1 cellular context compared by ENCODE assay signal in the genomic region with DNA sequence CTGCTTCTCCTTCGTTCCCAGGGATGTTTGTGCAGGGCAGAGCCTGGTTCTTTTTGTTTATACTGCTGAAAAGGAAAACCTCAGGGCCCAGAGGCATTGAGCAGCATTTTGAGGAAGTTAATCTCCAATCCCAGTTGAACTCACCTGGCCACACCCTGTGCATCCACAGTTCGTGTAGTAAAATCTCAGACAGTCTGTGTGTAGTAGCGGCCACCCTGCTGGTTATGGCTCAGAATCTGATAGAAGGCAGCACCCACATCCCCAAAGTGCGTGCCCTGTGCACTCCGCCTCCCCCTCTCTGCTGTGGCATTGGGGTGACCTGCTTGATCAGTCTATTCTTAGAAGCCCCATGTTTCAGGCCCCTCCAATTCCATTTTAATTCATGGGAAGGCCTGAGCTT.
TF ChIP-seq lines count a peak whose summit lies in the region.

No MANE protein-coding gene starts in this region.

TF ChIP-seq in K562, 482 proteins besides CTCF, POLR2A, EP300 and RAD21:
- TF ChIP-seq, protein P1, sequence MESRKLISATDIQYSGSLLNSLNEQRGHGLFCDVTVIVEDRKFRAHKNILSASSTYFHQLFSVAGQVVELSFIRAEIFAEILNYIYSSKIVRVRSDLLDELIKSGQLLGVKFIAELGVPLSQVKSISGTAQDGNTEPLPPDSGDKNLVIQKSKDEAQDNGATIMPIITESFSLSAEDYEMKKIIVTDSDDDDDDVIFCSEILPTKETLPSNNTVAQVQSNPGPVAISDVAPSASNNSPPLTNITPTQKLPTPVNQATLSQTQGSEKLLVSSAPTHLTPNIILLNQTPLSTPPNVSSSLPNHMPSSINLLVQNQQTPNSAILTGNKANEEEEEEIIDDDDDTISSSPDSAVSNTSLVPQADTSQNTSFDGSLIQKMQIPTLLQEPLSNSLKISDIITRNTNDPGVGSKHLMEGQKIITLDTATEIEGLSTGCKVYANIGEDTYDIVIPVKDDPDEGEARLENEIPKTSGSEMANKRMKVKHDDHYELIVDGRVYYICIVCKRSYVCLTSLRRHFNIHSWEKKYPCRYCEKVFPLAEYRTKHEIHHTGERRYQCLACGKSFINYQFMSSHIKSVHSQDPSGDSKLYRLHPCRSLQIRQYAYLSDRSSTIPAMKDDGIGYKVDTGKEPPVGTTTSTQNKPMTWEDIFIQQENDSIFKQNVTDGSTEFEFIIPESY (CRISPR knock-in tag; IDR thresholded peaks at IDR 0.05) = peak; percentile 85
- no peak for TF ChIP-seq ZNF316 (IDR thresholded peaks at IDR 0.05)
